Comparison of ENCODE assay signal across 1 cellular context in the genomic region with DNA sequence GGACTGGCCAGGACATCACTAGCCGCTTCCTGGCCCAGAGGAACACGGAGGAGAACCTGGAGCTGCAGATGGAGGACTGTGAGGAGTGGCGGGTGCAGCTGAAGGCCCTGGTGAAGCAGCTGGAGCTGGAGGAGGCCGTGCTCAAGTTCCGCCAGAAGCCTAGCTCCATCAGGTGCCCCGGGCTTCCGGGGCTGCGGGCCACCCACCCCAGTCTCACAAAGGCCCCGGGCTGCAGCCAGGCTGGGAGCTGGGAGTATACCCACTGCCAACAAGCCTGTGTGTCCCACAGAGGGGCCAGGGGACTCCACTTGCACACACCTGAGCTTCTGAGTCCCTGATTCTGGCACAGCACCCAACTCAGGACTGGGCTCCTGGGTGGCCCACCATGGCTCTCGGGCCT.
TF ChIP-seq lines count a peak whose summit lies in the region.

No MANE protein-coding gene starts in this region.

TF ChIP-seq in IMR-90, 13 proteins besides CTCF, POLR2A, EP300 and RAD21:
- TF ChIP-seq MAFK (IDR thresholded peaks at IDR 0.05; ENCODE audit: low read depth, low read length) = no peak
- no peak for TF ChIP-seq SMC3 (IDR thresholded peaks at IDR 0.05; ENCODE audit: low read depth, low read length)
- TF ChIP-seq FOS (IDR thresholded peaks at IDR 0.05; ENCODE audit: low read depth, low read length) = no peak
- TF ChIP-seq, protein P1, sequence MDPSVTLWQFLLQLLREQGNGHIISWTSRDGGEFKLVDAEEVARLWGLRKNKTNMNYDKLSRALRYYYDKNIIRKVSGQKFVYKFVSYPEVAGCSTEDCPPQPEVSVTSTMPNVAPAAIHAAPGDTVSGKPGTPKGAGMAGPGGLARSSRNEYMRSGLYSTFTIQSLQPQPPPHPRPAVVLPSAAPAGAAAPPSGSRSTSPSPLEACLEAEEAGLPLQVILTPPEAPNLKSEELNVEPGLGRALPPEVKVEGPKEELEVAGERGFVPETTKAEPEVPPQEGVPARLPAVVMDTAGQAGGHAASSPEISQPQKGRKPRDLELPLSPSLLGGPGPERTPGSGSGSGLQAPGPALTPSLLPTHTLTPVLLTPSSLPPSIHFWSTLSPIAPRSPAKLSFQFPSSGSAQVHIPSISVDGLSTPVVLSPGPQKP (IDR thresholded peaks at IDR 0.05; ENCODE audit: borderline replicate concordance, low read depth, low read length) = no peak
- no peak for TF ChIP-seq CHD1 (IDR thresholded peaks at IDR 0.05; ENCODE audit: low read depth, low read length)
- TF ChIP-seq RCOR1 (IDR thresholded peaks at IDR 0.05; ENCODE audit: insufficient replicate concordance, low read length) = no peak
- TF ChIP-seq RFX5 (IDR thresholded peaks at IDR 0.05; ENCODE audit: low read depth, low read length) = no peak
- TF ChIP-seq MXI1 (IDR thresholded peaks at IDR 0.05; ENCODE audit: borderline replicate concordance, low read depth, low read length) = no peak
- TF ChIP-seq MAZ (IDR thresholded peaks at IDR 0.05; ENCODE audit: borderline replicate concordance, low read depth, low read length) = no peak
- TF ChIP-seq, protein P2, sequence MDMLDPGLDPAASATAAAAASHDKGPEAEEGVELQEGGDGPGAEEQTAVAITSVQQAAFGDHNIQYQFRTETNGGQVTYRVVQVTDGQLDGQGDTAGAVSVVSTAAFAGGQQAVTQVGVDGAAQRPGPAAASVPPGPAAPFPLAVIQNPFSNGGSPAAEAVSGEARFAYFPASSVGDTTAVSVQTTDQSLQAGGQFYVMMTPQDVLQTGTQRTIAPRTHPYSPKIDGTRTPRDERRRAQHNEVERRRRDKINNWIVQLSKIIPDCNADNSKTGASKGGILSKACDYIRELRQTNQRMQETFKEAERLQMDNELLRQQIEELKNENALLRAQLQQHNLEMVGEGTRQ (IDR thresholded peaks at IDR 0.05; ENCODE audit: low read depth, low read length) = no peak
